ENCODE assay signal across 1 cellular context in the genomic region with DNA sequence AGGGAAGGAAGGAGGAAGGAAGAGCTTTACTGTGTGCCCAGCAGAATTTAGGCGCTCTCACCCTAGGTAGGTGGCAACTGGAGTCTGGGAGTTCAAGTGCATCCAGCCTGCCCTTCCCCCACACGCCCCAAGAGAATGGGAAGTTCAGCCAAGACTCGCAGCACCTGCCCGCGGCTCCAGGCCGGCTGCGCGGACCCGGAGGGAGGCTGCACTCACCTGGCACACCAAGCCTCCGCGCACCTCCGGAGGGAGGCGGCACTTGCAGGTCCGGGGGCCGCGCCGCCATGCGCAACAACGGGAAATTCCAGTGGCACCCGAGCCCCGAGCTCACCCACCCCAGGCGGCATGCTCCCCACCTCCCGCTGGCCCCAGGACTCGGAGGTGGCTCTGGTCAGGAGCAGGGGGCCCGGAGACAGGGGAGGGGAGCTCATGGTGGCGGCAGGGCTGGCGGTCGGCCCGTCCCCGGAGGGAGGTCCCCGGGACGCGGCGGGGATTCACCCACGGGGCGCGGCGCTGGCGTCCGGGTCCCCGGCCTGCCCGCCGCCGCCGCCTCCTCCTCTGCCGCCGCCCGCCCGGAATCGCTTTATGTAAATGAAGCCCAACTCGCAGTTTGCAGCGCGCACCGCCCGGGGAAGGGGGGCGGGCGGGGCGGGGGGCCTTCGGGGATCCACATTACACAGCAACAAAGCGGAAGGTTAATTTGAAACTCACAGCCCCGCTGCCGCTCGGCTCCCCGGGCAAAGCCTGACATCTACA.
A peak's percentile ranks its signal among the peaks of the same experiment; 100 is the strongest.
TF ChIP-seq lines count a peak whose summit lies in the region.

A gene with protein sequence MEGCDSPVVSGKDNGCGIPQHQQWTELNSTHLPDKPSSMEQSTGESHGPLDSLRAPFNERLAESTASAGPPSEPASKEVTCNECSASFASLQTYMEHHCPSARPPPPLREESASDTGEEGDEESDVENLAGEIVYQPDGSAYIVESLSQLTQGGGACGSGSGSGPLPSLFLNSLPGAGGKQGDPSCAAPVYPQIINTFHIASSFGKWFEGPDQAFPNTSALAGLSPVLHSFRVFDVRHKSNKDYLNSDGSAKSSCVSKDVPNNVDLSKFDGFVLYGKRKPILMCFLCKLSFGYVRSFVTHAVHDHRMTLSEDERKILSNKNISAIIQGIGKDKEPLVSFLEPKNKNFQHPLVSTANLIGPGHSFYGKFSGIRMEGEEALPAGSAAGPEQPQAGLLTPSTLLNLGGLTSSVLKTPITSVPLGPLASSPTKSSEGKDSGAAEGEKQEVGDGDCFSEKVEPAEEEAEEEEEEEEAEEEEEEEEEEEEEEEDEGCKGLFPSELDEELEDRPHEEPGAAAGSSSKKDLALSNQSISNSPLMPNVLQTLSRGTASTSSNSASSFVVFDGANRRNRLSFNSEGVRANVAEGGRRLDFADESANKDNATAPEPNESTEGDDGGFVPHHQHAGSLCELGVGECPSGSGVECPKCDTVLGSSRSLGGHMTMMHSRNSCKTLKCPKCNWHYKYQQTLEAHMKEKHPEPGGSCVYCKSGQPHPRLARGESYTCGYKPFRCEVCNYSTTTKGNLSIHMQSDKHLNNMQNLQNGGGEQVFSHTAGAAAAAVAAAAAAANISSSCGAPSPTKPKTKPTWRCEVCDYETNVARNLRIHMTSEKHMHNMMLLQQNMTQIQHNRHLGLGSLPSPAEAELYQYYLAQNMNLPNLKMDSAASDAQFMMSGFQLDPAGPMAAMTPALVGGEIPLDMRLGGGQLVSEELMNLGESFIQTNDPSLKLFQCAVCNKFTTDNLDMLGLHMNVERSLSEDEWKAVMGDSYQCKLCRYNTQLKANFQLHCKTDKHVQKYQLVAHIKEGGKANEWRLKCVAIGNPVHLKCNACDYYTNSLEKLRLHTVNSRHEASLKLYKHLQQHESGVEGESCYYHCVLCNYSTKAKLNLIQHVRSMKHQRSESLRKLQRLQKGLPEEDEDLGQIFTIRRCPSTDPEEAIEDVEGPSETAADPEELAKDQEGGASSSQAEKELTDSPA (N-terminal part only) (minus strand): TSS at position 593 of the 756 bp plus-strand sequence. CDS start 87,983 bp downstream, outside the sequence.

TF ChIP-seq in HepG2, 621 proteins besides CTCF, POLR2A, EP300 and RAD21 (continued from another document):
- TF ChIP-seq, protein P1, sequence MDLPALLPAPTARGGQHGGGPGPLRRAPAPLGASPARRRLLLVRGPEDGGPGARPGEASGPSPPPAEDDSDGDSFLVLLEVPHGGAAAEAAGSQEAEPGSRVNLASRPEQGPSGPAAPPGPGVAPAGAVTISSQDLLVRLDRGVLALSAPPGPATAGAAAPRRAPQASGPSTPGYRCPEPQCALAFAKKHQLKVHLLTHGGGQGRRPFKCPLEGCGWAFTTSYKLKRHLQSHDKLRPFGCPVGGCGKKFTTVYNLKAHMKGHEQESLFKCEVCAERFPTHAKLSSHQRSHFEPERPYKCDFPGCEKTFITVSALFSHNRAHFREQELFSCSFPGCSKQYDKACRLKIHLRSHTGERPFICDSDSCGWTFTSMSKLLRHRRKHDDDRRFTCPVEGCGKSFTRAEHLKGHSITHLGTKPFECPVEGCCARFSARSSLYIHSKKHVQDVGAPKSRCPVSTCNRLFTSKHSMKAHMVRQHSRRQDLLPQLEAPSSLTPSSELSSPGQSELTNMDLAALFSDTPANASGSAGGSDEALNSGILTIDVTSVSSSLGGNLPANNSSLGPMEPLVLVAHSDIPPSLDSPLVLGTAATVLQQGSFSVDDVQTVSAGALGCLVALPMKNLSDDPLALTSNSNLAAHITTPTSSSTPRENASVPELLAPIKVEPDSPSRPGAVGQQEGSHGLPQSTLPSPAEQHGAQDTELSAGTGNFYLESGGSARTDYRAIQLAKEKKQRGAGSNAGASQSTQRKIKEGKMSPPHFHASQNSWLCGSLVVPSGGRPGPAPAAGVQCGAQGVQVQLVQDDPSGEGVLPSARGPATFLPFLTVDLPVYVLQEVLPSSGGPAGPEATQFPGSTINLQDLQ (CRISPR knock-in tag; IDR thresholded peaks at IDR 0.05): peak; percentile 9
- TF ChIP-seq, protein P2, sequence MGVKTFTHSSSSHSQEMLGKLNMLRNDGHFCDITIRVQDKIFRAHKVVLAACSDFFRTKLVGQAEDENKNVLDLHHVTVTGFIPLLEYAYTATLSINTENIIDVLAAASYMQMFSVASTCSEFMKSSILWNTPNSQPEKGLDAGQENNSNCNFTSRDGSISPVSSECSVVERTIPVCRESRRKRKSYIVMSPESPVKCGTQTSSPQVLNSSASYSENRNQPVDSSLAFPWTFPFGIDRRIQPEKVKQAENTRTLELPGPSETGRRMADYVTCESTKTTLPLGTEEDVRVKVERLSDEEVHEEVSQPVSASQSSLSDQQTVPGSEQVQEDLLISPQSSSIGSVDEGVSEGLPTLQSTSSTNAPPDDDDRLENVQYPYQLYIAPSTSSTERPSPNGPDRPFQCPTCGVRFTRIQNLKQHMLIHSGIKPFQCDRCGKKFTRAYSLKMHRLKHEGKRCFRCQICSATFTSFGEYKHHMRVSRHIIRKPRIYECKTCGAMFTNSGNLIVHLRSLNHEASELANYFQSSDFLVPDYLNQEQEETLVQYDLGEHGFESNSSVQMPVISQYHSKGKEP (CRISPR knock-in tag; IDR thresholded peaks at IDR 0.05): no peak
- TF ChIP-seq ZNF782 (CRISPR knock-in tag; IDR thresholded peaks at IDR 0.05; ENCODE audit: borderline replicate concordance): peak; percentile 71; the same call in 1 of the 2 replicates
- TF ChIP-seq, protein P3, sequence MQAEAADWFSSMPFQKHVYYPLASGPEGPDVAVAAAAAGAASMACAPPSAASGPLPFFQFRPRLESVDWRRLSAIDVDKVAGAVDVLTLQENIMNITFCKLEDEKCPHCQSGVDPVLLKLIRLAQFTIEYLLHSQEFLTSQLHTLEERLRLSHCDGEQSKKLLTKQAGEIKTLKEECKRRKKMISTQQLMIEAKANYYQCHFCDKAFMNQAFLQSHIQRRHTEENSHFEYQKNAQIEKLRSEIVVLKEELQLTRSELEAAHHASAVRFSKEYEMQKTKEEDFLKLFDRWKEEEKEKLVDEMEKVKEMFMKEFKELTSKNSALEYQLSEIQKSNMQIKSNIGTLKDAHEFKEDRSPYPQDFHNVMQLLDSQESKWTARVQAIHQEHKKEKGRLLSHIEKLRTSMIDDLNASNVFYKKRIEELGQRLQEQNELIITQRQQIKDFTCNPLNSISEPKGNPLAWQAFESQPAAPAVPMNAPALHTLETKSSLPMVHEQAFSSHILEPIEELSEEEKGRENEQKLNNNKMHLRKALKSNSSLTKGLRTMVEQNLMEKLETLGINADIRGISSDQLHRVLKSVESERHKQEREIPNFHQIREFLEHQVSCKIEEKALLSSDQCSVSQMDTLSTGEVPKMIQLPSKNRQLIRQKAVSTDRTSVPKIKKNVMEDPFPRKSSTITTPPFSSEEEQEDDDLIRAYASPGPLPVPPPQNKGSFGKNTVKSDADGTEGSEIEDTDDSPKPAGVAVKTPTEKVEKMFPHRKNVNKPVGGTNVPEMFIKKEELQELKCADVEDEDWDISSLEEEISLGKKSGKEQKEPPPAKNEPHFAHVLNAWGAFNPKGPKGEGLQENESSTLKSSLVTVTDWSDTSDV (CRISPR knock-in tag; IDR thresholded peaks at IDR 0.05): 0 out of 2 replicates have a peak, but pooled peaks have one; percentile 71
